Comparison of ENCODE assay signal across 8 cellular contexts in the genomic region with DNA sequence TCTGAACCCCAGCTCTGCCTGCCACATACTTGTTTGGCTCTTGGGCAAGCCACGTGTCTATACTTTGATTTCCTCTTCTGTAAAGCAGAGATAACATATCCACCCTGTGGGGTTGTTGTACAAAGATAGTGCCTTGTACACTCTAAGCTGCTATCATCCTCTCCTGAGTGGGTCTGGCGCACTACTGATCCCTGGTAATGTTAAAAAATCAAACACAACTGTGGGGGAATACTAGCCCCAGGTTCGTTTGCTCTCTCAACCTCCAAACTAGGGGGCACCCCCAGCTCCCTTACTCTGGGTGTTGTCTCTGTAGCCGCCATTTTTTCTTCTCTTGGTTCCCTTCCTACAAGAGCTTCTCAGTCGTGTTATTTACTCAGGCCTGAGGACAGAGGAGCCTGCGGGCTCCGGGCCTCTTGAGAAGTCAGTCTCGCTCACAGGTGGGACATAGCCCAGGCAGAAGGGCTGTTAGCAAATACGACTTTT. TPM values are rescaled to one million over a fixed set of nuclear protein-coding genes. Genes with fewer than 3 reads are reported as not detected.
DNase-seq lines count a peak whose midpoint lies in the region; ATAC-seq, FAIRE-seq and TF ChIP-seq lines count a peak whose summit lies in the region.

No MANE protein-coding gene starts in this region.

- no peak overlapping the region for H2AK5ac ChIP-seq in H1 (ENCODE audit: low read depth, low read length)

- DNase-seq in GM10266 (ENCODE audit: extremely low spot score) (peak; percentile 66), RPMI8226 (peak; percentile 35), H1 (ENCODE audit: low read depth in 1 of 2, low spot score in 2 of 2) (no peak), psoas muscle (peak; percentile 2 to 37), middle frontal gyrus (ENCODE audit: extremely low spot score, low spot score) (no peak), midbrain (lab: John Stamatoyannopoulos, UW) (no peak), sciatic nerve (ENCODE audit: low spot score) (no peak)

- POLR2A ChIA-PET in H1 (lab: Charles Lee; ENCODE audit: partially characterized antibody): interaction anchor here (0.9 to 1.5 kb wide), 6 partner anchors 9 to 42 kb away, joined by 3 to 9 read pairs (median 3); partner anchors contain the start of genes PGAM2 and POLD2

- H3K27me3 ChIP-seq in H1 (replicated peaks in 1 of 4; ENCODE audit: control insufficient read depth in 3 of 4, extremely low read depth in 1 of 4, insufficient read depth in 3 of 4, low read length in 3 of 4): no peaks in the 10 kb centered on the region; a peak in 2 of 7 replicates
- no peaks in the 10 kb centered on the region for H3K27me3 ChIP-seq in psoas muscle (ENCODE audit: insufficient read depth in 3 of 3, low read length in 2 of 3)

- H2BK5ac ChIP-seq in H1 (ENCODE audit: low read depth, low read length): no peak overlapping the region

- H3K4me2 ChIP-seq in H1 (ENCODE audit: insufficient read depth in 1 of 2, low read depth in 2 of 2, low read length in 2 of 2): peak overlapping the region; percentile 24 to 37

- intact Hi-C loops in psoas muscle (cut with DNase I) (loop anchor here in 1 of 2 donors (5.0 kb wide), 3 partner anchors 39 to 121 kb away; partner anchors contain the start of genes DBNL, POLD2 and YKT6), sciatic nerve (cut with DNase I) (no loop called here)

- no peak overlapping the region for H2BK20ac ChIP-seq in H1 (ENCODE audit: low read length)

- H3K79me2 ChIP-seq in H1 (ENCODE audit: control insufficient read depth in 1 of 2, insufficient read depth in 2 of 2, low read length in 2 of 2): no peaks in the 10 kb centered on the region

- H3K27ac ChIP-seq in H1 (ENCODE audit: low read depth, low read length): no peak overlapping the region
- peak overlapping the region; percentile 83 for H3K27ac ChIP-seq in psoas muscle

- H4K8ac ChIP-seq in H1 (ENCODE audit: extremely low read depth, insufficient read depth, low read length): no peak overlapping the region

- TF ChIP-seq EP300 in H1 (IDR thresholded peaks at IDR 0.05; ENCODE audit: borderline replicate concordance in 1 of 2, low read depth in 2 of 2, low read length in 2 of 2): no peak

- peaks cover 4% of the 10 kb centered on the region; the same call in 1 of the 2 replicates for H3K23me2 ChIP-seq in H1 (ENCODE audit: low read depth, low read length)

- H3K18ac ChIP-seq in H1 (ENCODE audit: extremely low read depth, low read length): no peak overlapping the region

- peak overlapping the region in 2 of 4 experiments; percentile 72 to 90; a peak in 2 of 8 replicates for H3K4me3 ChIP-seq in H1 (ENCODE audit: extremely low read depth in 1 of 4, insufficient read depth in 2 of 4, low read depth in 3 of 4, low read length in 4 of 4)
- peak overlapping the region; percentile 73 for H3K4me3 ChIP-seq in psoas muscle

- no peak for FAIRE-seq in H1 (lab: Jason Lieb, UNC)

- H3K23ac ChIP-seq in H1 (ENCODE audit: insufficient read length): no peak overlapping the region

- no peaks in the 10 kb centered on the region for H3K79me1 ChIP-seq in H1 (ENCODE audit: low read depth, low read length)

- H3K14ac ChIP-seq in H1 (ENCODE audit: insufficient read length): no peak overlapping the region

- ATAC-seq in psoas muscle (no peak), sciatic nerve (no peak), GM18867 (IDR thresholded peaks at IDR 0.05; ENCODE audit: unreplicated experiment) (no peak)

- WGBS in H1 (ENCODE audit: extremely low coverage in 1 of 2, insufficient coverage in 1 of 2, insufficient read length in 1 of 2, insufficient replicate concordance in 2 of 2, low coverage in 1 of 2, low lambda C conversion rate in 2 of 2, missing lambda C conversion rate in 1 of 2), 2 experiments: 88% methylated on average over 5 of the region's 9 CpGs; no CpG with 5 or more reads in 1 of the 2 experiments
- WGBS in psoas muscle, 3 donors: 55 to 68% (median 57%) methylated on average over 9 of the region's 9 CpGs

- TF ChIP-seq RAD21 in H1 (IDR thresholded peaks at IDR 0.05 in 1 of 2, conservative IDR thresholded peaks at IDR 0.05 in 1 of 2; ENCODE audit: low read depth in 2 of 2, low read length in 2 of 2): no peak

- H4K91ac ChIP-seq in H1 (replicated peaks; ENCODE audit: insufficient read length, low read length): no peak overlapping the region

- H2BK120ac ChIP-seq in H1 (replicated peaks; ENCODE audit: low read depth, low read length): no peak overlapping the region

- TF ChIP-seq CTCF in GM10266 (IDR thresholded peaks at IDR 0.05; ENCODE audit: control insufficient read depth, insufficient read depth, low read depth, missing control alignments) (peak; percentile 9), H1 (IDR thresholded peaks at IDR 0.05; ENCODE audit: control extremely low read depth in 1 of 3, insufficient read depth in 1 of 3, low read depth in 1 of 3, low read length in 3 of 3) (no peak), psoas muscle (IDR thresholded peaks at IDR 0.05) (no peak)

- H3K9me3 ChIP-seq in H1 (ENCODE audit: insufficient read depth in 2 of 2, low read depth in 1 of 2, low read length in 1 of 2) (no peaks in the 10 kb centered on the region), psoas muscle (no peaks in the 10 kb centered on the region)

- H3K9ac ChIP-seq in H1 (replicated peaks in 1 of 4; ENCODE audit: extremely low read depth in 1 of 4, low read depth in 3 of 4, low read length in 3 of 4): no peak overlapping the region

- no peak overlapping the region for H2BK15ac ChIP-seq in H1 (ENCODE audit: low read length)

- H3K4ac ChIP-seq in H1 (replicated peaks; ENCODE audit: insufficient read length, low read depth, low read length): no peak overlapping the region

- no peak overlapping the region for H3K56ac ChIP-seq in H1 (replicated peaks; ENCODE audit: insufficient read length, low read depth, low read length)

- peaks cover 10 to 14% (median 11%) of the 10 kb centered on the region in 4 experiments; a peak in 7 of 8 replicates for H3K36me3 ChIP-seq in H1 (ENCODE audit: control insufficient read depth in 2 of 4, insufficient read depth in 4 of 4, low read length in 3 of 4)
- H3K36me3 ChIP-seq in psoas muscle (ENCODE audit: insufficient read depth in 1 of 2, low read depth in 1 of 2): peaks cover 0 to 43% of the 10 kb centered on the region in 2 donors

- no peak overlapping the region for H4K5ac ChIP-seq in H1 (ENCODE audit: insufficient read length, low read depth, low read length)

- H4K20me1 ChIP-seq in H1 (replicated peaks in 1 of 2; ENCODE audit: control insufficient read depth in 1 of 2, insufficient read depth in 2 of 2, low read length in 2 of 2): peaks cover 0 to 4% of the 10 kb centered on the region in 2 experiments

- H2AFZ ChIP-seq in H1 (ENCODE audit: low read length): no peak overlapping the region

- CTCF ChIA-PET in H1 (lab: Charles Lee; ENCODE audit: partially characterized antibody): interaction anchor here (0.8 to 1.8 kb wide), 8 partner anchors 9 to 133 kb away, joined by 3 to 10 read pairs (median 4); partner anchors contain the start of gene PGAM2

- H2BK12ac ChIP-seq in H1 (ENCODE audit: low read depth, low read length): no peak overlapping the region

- no peak for TF ChIP-seq POLR2A in H1 (IDR thresholded peaks at IDR 0.05; ENCODE audit: control extremely low read depth in 1 of 2, low read depth in 2 of 2, low read length in 2 of 2)

- H3K4me1 ChIP-seq in H1 (replicated peaks in 1 of 4; ENCODE audit: control insufficient read depth in 3 of 4, insufficient read depth in 4 of 4, low read length in 3 of 4) (no peaks in the 10 kb centered on the region; a peak in 1 of 7 replicates), psoas muscle (peaks cover 39% of the 10 kb centered on the region)

RNA-seq across cellular contexts. Expression of gene POLM, which starts 1.0 kb away (rescaled TPM):
- total RNA-seq in H1 (2021; fragmentation: NEBNext Ultra II Directional; extraction: Animal tissue kit (Norgen Biotek cat#: 25700)): 14.5 and 14.9 TPM in 2 replicates
- polyA plus RNA-seq in H1 (2011; rRNA removed) (12.0 and 20.4 TPM in 2 replicates), psoas muscle (1 to 10 TPM; 7.1 to 9.6 (median 7.1) TPM)
- 13.0 TPM for polyA plus RNA-seq in H1 (2011; cell fraction: cytosol; rRNA removed)
- polyA plus RNA-seq in H1 (2011; cell fraction: nucleus; rRNA removed): 36.8 TPM
- polyA plus RNA-seq in H1 (2012, experiment 1 of 2): 10.1 to 15.2 TPM (median 13.5 TPM) in 4 replicates
- polyA plus RNA-seq in H1 (2012, experiment 2 of 2): 12.7 TPM
- 12.6 TPM for polyA plus RNA-seq in H1 (2013, experiment 1 of 2)
- 10.2 TPM for polyA plus RNA-seq in H1 (2013, experiment 2 of 2)
- 9.6 TPM in 2 replicates for polyA minus RNA-seq in H1 (2011; rRNA and poly(A)+ RNA removed)
- 11.3 TPM for polyA minus RNA-seq in H1 (2011; cell fraction: cytosol; rRNA and poly(A)+ RNA removed)
- polyA minus RNA-seq in H1 (2011; cell fraction: nucleus; rRNA and poly(A)+ RNA removed): 19.8 TPM
- total RNA-seq in psoas muscle (10 to 100 TPM in 3 of 4 donors, 1 to 10 TPM in 1; 7.7 to 13.1 (median 10.4) TPM), sciatic nerve (25.6 TPM)

RNA-seq across cellular contexts. Expression of gene PGAM2, which starts 15.9 kb away (rescaled TPM):
- 1.4 and 2.1 TPM in 2 replicates for total RNA-seq in H1 (2021; fragmentation: NEBNext Ultra II Directional; extraction: Animal tissue kit (Norgen Biotek cat#: 25700))
- polyA plus RNA-seq in H1 (2011; rRNA removed) (2.9 and 4.3 TPM in 2 replicates), psoas muscle (1,000 to 10,000 TPM in 1 of 3 donors, 100 to 1,000 TPM in 2; 285 to 1,581 (median 569) TPM)
- polyA plus RNA-seq in H1 (2011; cell fraction: cytosol; rRNA removed): 4.5 TPM
- 3.5 TPM for polyA plus RNA-seq in H1 (2011; cell fraction: nucleus; rRNA removed)
- polyA plus RNA-seq in H1 (2012, experiment 1 of 2): 0.94 to 2.6 TPM (median 2.2 TPM) in 4 replicates
- polyA plus RNA-seq in H1 (2012, experiment 2 of 2): 1.3 TPM
- 0.97 TPM for polyA plus RNA-seq in H1 (2013, experiment 1 of 2)
- 0.90 TPM for polyA plus RNA-seq in H1 (2013, experiment 2 of 2)
- polyA minus RNA-seq in H1 (2011; rRNA and poly(A)+ RNA removed): 0.88 and 1.6 TPM in 2 replicates
- not detected for polyA minus RNA-seq in H1 (2011; cell fraction: cytosol; rRNA and poly(A)+ RNA removed)
- 0.80 TPM for polyA minus RNA-seq in H1 (2011; cell fraction: nucleus; rRNA and poly(A)+ RNA removed)
- total RNA-seq in psoas muscle (100 to 1,000 TPM; 214 to 449 (median 298) TPM), sciatic nerve (0.85 TPM)

RNA-seq across cellular contexts. Expression of gene AEBP1, which starts 22.8 kb away (rescaled TPM):
- 39.4 and 41.2 TPM in 2 replicates for total RNA-seq in H1 (2021; fragmentation: NEBNext Ultra II Directional; extraction: Animal tissue kit (Norgen Biotek cat#: 25700))
- polyA plus RNA-seq in H1 (2011; rRNA removed) (10.4 and 18.4 TPM in 2 replicates), psoas muscle (1 to 10 TPM; 2.8 to 7.8 (median 5.9) TPM)
- polyA plus RNA-seq in H1 (2011; cell fraction: cytosol; rRNA removed): 9.4 TPM
- polyA plus RNA-seq in H1 (2011; cell fraction: nucleus; rRNA removed): 49.1 TPM
- polyA plus RNA-seq in H1 (2012, experiment 1 of 2): 29.7 to 44.2 TPM (median 41.7 TPM) in 4 replicates
- 26.9 TPM for polyA plus RNA-seq in H1 (2012, experiment 2 of 2)
- polyA plus RNA-seq in H1 (2013, experiment 1 of 2): 44.5 TPM
- polyA plus RNA-seq in H1 (2013, experiment 2 of 2): 41.1 TPM
- polyA minus RNA-seq in H1 (2011; rRNA and poly(A)+ RNA removed): 8.0 and 10.4 TPM in 2 replicates
- 16.9 TPM for polyA minus RNA-seq in H1 (2011; cell fraction: cytosol; rRNA and poly(A)+ RNA removed)
- polyA minus RNA-seq in H1 (2011; cell fraction: nucleus; rRNA and poly(A)+ RNA removed): 15.4 TPM
- total RNA-seq in psoas muscle (10 to 100 TPM in 3 of 4 donors, 1 to 10 TPM in 1; 6.9 to 22.0 (median 14.6) TPM), sciatic nerve (236 TPM)

RNA-seq across cellular contexts. Expression of gene DBNL, which starts 36.8 kb away (rescaled TPM):
- 30.9 and 32.1 TPM in 2 replicates for total RNA-seq in H1 (2021; fragmentation: NEBNext Ultra II Directional; extraction: Animal tissue kit (Norgen Biotek cat#: 25700))
- 56.6 and 63.1 TPM in 2 replicates for polyA plus RNA-seq in H1 (2011; rRNA removed)
- polyA plus RNA-seq in H1 (2011; cell fraction: cytosol; rRNA removed): 47.8 TPM
- 43.1 TPM for polyA plus RNA-seq in H1 (2011; cell fraction: nucleus; rRNA removed)
- 33.1 to 42.9 TPM (median 38.9 TPM) in 4 replicates for polyA plus RNA-seq in H1 (2012, experiment 1 of 2)
- polyA plus RNA-seq in H1 (2012, experiment 2 of 2): 38.3 TPM
- 15.5 TPM for polyA plus RNA-seq in H1 (2013, experiment 1 of 2)
- 14.7 TPM for polyA plus RNA-seq in H1 (2013, experiment 2 of 2)
- 40.6 and 48.6 TPM in 2 replicates for polyA minus RNA-seq in H1 (2011; rRNA and poly(A)+ RNA removed)
- polyA minus RNA-seq in H1 (2011; cell fraction: cytosol; rRNA and poly(A)+ RNA removed): 17.3 TPM
- 25.1 TPM for polyA minus RNA-seq in H1 (2011; cell fraction: nucleus; rRNA and poly(A)+ RNA removed)
- 10 to 100 TPM; 33.4 to 45.1 (median 38.7) TPM for total RNA-seq in psoas muscle
- 10 to 100 TPM; 35.5 to 66.7 (median 53.0) TPM for polyA plus RNA-seq in psoas muscle
- 85.1 TPM for total RNA-seq in sciatic nerve

RNA-seq across cellular contexts. Expression of gene POLD2, which starts 42.0 kb away (rescaled TPM):
- total RNA-seq in H1 (2021; fragmentation: NEBNext Ultra II Directional; extraction: Animal tissue kit (Norgen Biotek cat#: 25700)): 148 TPM in 2 replicates
- polyA plus RNA-seq in H1 (2011; rRNA removed) (214 and 289 TPM in 2 replicates), psoas muscle (10 to 100 TPM; 57.3 to 87.1 (median 81.3) TPM)
- polyA plus RNA-seq in H1 (2011; cell fraction: cytosol; rRNA removed): 206 TPM
- 348 TPM for polyA plus RNA-seq in H1 (2011; cell fraction: nucleus; rRNA removed)
- 147 to 186 TPM (median 179 TPM) in 4 replicates for polyA plus RNA-seq in H1 (2012, experiment 1 of 2)
- 203 TPM for polyA plus RNA-seq in H1 (2012, experiment 2 of 2)
- 97.2 TPM for polyA plus RNA-seq in H1 (2013, experiment 1 of 2)
- 100 TPM for polyA plus RNA-seq in H1 (2013, experiment 2 of 2)
- 98.1 and 115 TPM in 2 replicates for polyA minus RNA-seq in H1 (2011; rRNA and poly(A)+ RNA removed)
- 58.5 TPM for polyA minus RNA-seq in H1 (2011; cell fraction: cytosol; rRNA and poly(A)+ RNA removed)
- polyA minus RNA-seq in H1 (2011; cell fraction: nucleus; rRNA and poly(A)+ RNA removed): 88.3 TPM
- total RNA-seq in psoas muscle (100 to 1,000 TPM in 3 of 4 donors, 10 to 100 TPM in 1; 79.2 to 127 (median 119) TPM), sciatic nerve (67.0 TPM)

Comparison
In these comparisons a context has a peak if more than half of its experiments do, and no peak if none do; other contexts are left out.
1. DNase-seq: peak in GM10266 (single experiment), RPMI8226 (single experiment) and psoas muscle (2 of 2); none in H1 (0 of 2), middle frontal gyrus (single experiment), midbrain (single experiment) and sciatic nerve (single experiment).
2. RNA of gene PGAM2, which starts 15.9 kb away (total RNA-seq): 214 to 449 TPM in psoas muscle; 1.4 to 2.1 TPM in H1 and 0.85 TPM in sciatic nerve (single experiment); every median in the first group is over 10 times any median in the second.